ENCODE assay signal across 1 cellular context in genomic region chr16:8962393-8963009, GRCh38.
A peak's percentile ranks its signal among the peaks of the same experiment; 100 is the strongest.
TF ChIP-seq lines count a peak whose summit lies in the region.

No MANE protein-coding gene starts in this region.

TF ChIP-seq in HepG2, 621 proteins besides CTCF, POLR2A, EP300 and RAD21 (continued from another document and continues in another):
- TF ChIP-seq, protein P1, sequence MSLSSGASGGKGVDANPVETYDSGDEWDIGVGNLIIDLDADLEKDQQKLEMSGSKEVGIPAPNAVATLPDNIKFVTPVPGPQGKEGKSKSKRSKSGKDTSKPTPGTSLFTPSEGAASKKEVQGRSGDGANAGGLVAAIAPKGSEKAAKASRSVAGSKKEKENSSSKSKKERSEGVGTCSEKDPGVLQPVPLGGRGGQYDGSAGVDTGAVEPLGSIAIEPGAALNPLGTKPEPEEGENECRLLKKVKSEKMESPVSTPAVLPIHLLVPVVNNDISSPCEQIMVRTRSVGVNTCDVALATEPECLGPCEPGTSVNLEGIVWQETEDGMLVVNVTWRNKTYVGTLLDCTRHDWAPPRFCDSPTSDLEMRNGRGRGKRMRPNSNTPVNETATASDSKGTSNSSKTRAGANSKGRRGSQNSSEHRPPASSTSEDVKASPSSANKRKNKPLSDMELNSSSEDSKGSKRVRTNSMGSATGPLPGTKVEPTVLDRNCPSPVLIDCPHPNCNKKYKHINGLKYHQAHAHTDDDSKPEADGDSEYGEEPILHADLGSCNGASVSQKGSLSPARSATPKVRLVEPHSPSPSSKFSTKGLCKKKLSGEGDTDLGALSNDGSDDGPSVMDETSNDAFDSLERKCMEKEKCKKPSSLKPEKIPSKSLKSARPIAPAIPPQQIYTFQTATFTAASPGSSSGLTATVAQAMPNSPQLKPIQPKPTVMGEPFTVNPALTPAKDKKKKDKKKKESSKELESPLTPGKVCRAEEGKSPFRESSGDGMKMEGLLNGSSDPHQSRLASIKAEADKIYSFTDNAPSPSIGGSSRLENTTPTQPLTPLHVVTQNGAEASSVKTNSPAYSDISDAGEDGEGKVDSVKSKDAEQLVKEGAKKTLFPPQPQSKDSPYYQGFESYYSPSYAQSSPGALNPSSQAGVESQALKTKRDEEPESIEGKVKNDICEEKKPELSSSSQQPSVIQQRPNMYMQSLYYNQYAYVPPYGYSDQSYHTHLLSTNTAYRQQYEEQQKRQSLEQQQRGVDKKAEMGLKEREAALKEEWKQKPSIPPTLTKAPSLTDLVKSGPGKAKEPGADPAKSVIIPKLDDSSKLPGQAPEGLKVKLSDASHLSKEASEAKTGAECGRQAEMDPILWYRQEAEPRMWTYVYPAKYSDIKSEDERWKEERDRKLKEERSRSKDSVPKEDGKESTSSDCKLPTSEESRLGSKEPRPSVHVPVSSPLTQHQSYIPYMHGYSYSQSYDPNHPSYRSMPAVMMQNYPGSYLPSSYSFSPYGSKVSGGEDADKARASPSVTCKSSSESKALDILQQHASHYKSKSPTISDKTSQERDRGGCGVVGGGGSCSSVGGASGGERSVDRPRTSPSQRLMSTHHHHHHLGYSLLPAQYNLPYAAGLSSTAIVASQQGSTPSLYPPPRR (CRISPR knock-in tag; IDR thresholded peaks at IDR 0.05; ENCODE audit: borderline replicate concordance), result peak; percentile 27; the same call in 1 of the 2 replicates
- TF ChIP-seq, protein P2, sequence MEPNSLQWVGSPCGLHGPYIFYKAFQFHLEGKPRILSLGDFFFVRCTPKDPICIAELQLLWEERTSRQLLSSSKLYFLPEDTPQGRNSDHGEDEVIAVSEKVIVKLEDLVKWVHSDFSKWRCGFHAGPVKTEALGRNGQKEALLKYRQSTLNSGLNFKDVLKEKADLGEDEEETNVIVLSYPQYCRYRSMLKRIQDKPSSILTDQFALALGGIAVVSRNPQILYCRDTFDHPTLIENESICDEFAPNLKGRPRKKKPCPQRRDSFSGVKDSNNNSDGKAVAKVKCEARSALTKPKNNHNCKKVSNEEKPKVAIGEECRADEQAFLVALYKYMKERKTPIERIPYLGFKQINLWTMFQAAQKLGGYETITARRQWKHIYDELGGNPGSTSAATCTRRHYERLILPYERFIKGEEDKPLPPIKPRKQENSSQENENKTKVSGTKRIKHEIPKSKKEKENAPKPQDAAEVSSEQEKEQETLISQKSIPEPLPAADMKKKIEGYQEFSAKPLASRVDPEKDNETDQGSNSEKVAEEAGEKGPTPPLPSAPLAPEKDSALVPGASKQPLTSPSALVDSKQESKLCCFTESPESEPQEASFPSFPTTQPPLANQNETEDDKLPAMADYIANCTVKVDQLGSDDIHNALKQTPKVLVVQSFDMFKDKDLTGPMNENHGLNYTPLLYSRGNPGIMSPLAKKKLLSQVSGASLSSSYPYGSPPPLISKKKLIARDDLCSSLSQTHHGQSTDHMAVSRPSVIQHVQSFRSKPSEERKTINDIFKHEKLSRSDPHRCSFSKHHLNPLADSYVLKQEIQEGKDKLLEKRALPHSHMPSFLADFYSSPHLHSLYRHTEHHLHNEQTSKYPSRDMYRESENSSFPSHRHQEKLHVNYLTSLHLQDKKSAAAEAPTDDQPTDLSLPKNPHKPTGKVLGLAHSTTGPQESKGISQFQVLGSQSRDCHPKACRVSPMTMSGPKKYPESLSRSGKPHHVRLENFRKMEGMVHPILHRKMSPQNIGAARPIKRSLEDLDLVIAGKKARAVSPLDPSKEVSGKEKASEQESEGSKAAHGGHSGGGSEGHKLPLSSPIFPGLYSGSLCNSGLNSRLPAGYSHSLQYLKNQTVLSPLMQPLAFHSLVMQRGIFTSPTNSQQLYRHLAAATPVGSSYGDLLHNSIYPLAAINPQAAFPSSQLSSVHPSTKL (CRISPR knock-in tag; IDR thresholded peaks at IDR 0.05), result no peak
- TF ChIP-seq ZNF317 (CRISPR knock-in tag; IDR thresholded peaks at IDR 0.05) (peak; percentile 45; the same call in 1 of the 2 replicates), ZNF496 (CRISPR knock-in tag; IDR thresholded peaks at IDR 0.05; ENCODE audit: insufficient replicate concordance) (no peak), ARID2 (CRISPR knock-in tag; IDR thresholded peaks at IDR 0.05; ENCODE audit: borderline replicate concordance) (peak; percentile 39; the same call in 1 of the 2 replicates), SOX13 (IDR thresholded peaks at IDR 0.05) (no peak), SOX13 (CRISPR knock-in tag; conservative IDR thresholded peaks at IDR 0.05 in 1 of 2, IDR thresholded peaks at IDR 0.05 in 1 of 2) (no peak; a peak in 1 of 4 replicates), PAXIP1 (CRISPR knock-in tag; conservative IDR thresholded peaks at IDR 0.05) (no peak), MIER3 (CRISPR knock-in tag; IDR thresholded peaks at IDR 0.05; ENCODE audit: borderline replicate concordance) (no peak), SMARCC2 (IDR thresholded peaks at IDR 0.05) (no peak), ZNF326 (CRISPR knock-in tag; IDR thresholded peaks at IDR 0.05; ENCODE audit: borderline replicate concordance) (no peak), SETDB1 (CRISPR knock-in tag; IDR thresholded peaks at IDR 0.05; ENCODE audit: borderline replicate concordance) (no peak), ZNF143 (CRISPR knock-in tag; IDR thresholded peaks at IDR 0.05) (0 out of 2 replicates have a peak, but pooled peaks have one; percentile 4), ZNF274 (CRISPR knock-in tag; IDR thresholded peaks at IDR 0.05) (peak; percentile 54), RFXAP (CRISPR knock-in tag; IDR thresholded peaks at IDR 0.05; ENCODE audit: borderline replicate concordance) (no peak), DMAP1 (CRISPR knock-in tag; IDR thresholded peaks at IDR 0.05) (no peak; the same call in 1 of the 2 replicates), DDIT3 (CRISPR knock-in tag; IDR thresholded peaks at IDR 0.05) (no peak), ZNF160 (CRISPR knock-in tag; IDR thresholded peaks at IDR 0.05) (peak; percentile 59; the same call in 1 of the 2 replicates), ZNF619 (CRISPR knock-in tag; IDR thresholded peaks at IDR 0.05) (no peak), ZMYM3 (CRISPR knock-in tag; IDR thresholded peaks at IDR 0.05) (no peak), NR0B2 (CRISPR knock-in tag; IDR thresholded peaks at IDR 0.05) (peak; percentile 55; the same call in 1 of the 2 replicates), ZNF3 (CRISPR knock-in tag; IDR thresholded peaks at IDR 0.05) (no peak), ZNF446 (CRISPR knock-in tag; IDR thresholded peaks at IDR 0.05) (peak; percentile 81), SSRP1 (CRISPR knock-in tag; IDR thresholded peaks at IDR 0.05) (no peak), FOXO1 (CRISPR knock-in tag; IDR thresholded peaks at IDR 0.05) (no peak), ZFX (CRISPR knock-in tag; IDR thresholded peaks at IDR 0.05; ENCODE audit: low read depth) (peak; percentile 45; the same call in 1 of the 2 replicates), YEATS4 (CRISPR knock-in tag; IDR thresholded peaks at IDR 0.05; ENCODE audit: borderline replicate concordance) (0 out of 2 replicates have a peak, but pooled peaks have one; percentile 14), GMEB1 (CRISPR knock-in tag; IDR thresholded peaks at IDR 0.05; ENCODE audit: borderline replicate concordance) (no peak), ZNF484 (CRISPR knock-in tag; IDR thresholded peaks at IDR 0.05; ENCODE audit: borderline replicate concordance, low read depth) (no peak), ZNF773 (CRISPR knock-in tag; IDR thresholded peaks at IDR 0.05; ENCODE audit: borderline replicate concordance) (peak; percentile 30; the same call in 1 of the 2 replicates), MAFG (CRISPR knock-in tag; IDR thresholded peaks at IDR 0.05) (no peak), GZF1 (CRISPR knock-in tag; IDR thresholded peaks at IDR 0.05) (no peak; the same call in 1 of the 2 replicates), KLF6 (CRISPR knock-in tag; IDR thresholded peaks at IDR 0.05) (no peak; the same call in 1 of the 2 replicates)
- TF ChIP-seq, protein P3, sequence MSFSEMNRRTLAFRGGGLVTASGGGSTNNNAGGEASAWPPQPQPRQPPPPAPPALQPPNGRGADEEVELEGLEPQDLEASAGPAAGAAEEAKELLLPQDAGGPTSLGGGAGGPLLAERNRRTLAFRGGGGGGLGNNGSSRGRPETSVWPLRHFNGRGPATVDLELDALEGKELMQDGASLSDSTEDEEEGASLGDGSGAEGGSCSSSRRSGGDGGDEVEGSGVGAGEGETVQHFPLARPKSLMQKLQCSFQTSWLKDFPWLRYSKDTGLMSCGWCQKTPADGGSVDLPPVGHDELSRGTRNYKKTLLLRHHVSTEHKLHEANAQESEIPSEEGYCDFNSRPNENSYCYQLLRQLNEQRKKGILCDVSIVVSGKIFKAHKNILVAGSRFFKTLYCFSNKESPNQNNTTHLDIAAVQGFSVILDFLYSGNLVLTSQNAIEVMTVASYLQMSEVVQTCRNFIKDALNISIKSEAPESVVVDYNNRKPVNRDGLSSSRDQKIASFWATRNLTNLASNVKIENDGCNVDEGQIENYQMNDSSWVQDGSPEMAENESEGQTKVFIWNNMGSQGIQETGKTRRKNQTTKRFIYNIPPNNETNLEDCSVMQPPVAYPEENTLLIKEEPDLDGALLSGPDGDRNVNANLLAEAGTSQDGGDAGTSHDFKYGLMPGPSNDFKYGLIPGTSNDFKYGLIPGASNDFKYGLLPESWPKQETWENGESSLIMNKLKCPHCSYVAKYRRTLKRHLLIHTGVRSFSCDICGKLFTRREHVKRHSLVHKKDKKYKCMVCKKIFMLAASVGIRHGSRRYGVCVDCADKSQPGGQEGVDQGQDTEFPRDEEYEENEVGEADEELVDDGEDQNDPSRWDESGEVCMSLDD (CRISPR knock-in tag; IDR thresholded peaks at IDR 0.05; ENCODE audit: borderline replicate concordance), result 0 out of 2 replicates have a peak, but pooled peaks have one; percentile 14
- TF ChIP-seq, protein P4, sequence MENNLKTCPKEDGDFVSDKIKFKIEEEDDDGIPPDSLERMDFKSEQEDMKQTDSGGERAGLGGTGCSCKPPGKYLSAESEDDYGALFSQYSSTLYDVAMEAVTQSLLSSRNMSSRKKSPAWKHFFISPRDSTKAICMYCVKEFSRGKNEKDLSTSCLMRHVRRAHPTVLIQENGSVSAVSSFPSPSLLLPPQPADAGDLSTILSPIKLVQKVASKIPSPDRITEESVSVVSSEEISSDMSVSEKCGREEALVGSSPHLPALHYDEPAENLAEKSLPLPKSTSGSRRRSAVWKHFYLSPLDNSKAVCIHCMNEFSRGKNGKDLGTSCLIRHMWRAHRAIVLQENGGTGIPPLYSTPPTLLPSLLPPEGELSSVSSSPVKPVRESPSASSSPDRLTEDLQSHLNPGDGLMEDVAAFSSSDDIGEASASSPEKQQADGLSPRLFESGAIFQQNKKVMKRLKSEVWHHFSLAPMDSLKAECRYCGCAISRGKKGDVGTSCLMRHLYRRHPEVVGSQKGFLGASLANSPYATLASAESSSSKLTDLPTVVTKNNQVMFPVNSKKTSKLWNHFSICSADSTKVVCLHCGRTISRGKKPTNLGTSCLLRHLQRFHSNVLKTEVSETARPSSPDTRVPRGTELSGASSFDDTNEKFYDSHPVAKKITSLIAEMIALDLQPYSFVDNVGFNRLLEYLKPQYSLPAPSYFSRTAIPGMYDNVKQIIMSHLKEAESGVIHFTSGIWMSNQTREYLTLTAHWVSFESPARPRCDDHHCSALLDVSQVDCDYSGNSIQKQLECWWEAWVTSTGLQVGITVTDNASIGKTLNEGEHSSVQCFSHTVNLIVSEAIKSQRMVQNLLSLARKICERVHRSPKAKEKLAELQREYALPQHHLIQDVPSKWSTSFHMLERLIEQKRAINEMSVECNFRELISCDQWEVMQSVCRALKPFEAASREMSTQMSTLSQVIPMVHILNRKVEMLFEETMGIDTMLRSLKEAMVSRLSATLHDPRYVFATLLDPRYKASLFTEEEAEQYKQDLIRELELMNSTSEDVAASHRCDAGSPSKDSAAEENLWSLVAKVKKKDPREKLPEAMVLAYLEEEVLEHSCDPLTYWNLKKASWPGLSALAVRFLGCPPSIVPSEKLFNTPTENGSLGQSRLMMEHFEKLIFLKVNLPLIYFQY (CRISPR knock-in tag; IDR thresholded peaks at IDR 0.05; ENCODE audit: borderline replicate concordance), result no peak
